1 cellular context compared by ENCODE assay signal in the genomic region with DNA sequence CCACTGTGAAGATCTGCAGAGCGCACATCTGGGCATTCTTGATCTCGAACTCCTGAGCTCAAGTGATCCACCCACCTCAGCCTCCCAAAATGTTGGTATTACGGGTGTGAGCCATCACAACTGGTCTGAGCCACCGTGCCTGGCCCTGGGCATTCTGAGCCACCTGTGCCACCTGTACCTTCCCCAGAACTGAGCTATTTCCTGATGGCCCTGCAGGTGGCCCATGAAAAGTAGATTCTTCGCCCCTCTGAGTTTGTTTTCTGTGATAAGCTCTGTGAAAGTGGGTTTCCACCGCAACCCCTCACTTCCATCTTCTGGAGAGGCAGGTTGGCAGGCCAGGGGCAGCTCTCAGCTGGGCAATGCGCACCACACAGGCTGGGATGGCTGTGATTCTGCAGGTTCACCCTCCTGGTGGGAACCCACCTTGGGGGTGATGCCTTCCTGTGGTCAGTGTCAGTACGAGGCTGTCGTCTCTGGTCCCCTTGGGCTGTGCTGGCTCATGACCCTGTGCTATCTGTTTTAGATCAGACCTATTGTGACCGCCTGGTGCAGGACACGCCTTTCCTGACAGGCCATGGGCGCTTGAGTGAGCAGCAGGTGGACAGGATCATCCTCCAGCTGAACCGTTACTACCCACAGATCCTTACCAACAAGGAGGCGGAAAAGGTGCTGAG.
TF ChIP-seq lines count a peak whose summit lies in the region.

No MANE protein-coding gene starts in this region.

TF ChIP-seq in SK-N-SH treated with all-trans-retinoic acid at 6 μM for 48 hours, 23 proteins besides CTCF, POLR2A, EP300 and RAD21 (continued from another document):
- TF ChIP-seq SNAI2 (CRISPR knock-in tag; IDR thresholded peaks at IDR 0.05) (no peak), CSDC2 (CRISPR knock-in tag; IDR thresholded peaks at IDR 0.05) (no peak), ARNTL (CRISPR knock-in tag; IDR thresholded peaks at IDR 0.05; ENCODE audit: borderline replicate concordance, low read depth) (no peak), ZNF8 (CRISPR knock-in tag; IDR thresholded peaks at IDR 0.05) (no peak), PPARA (CRISPR knock-in tag; IDR thresholded peaks at IDR 0.05; ENCODE audit: borderline replicate concordance) (no peak), ISL1 (CRISPR knock-in tag; IDR thresholded peaks at IDR 0.05) (no peak), TCF4 (CRISPR knock-in tag; IDR thresholded peaks at IDR 0.05; ENCODE audit: borderline replicate concordance) (no peak), ESRRG (CRISPR knock-in tag; IDR thresholded peaks at IDR 0.05) (no peak), OSR1 (CRISPR knock-in tag; IDR thresholded peaks at IDR 0.05) (no peak), RARB (CRISPR knock-in tag; IDR thresholded peaks at IDR 0.05) (no peak), CSRNP3 (CRISPR knock-in tag; IDR thresholded peaks at IDR 0.05) (no peak), ZFP30 (CRISPR knock-in tag; IDR thresholded peaks at IDR 0.05) (no peak), GLIS3 (CRISPR knock-in tag; IDR thresholded peaks at IDR 0.05) (no peak)
- TF ChIP-seq, protein P1, sequence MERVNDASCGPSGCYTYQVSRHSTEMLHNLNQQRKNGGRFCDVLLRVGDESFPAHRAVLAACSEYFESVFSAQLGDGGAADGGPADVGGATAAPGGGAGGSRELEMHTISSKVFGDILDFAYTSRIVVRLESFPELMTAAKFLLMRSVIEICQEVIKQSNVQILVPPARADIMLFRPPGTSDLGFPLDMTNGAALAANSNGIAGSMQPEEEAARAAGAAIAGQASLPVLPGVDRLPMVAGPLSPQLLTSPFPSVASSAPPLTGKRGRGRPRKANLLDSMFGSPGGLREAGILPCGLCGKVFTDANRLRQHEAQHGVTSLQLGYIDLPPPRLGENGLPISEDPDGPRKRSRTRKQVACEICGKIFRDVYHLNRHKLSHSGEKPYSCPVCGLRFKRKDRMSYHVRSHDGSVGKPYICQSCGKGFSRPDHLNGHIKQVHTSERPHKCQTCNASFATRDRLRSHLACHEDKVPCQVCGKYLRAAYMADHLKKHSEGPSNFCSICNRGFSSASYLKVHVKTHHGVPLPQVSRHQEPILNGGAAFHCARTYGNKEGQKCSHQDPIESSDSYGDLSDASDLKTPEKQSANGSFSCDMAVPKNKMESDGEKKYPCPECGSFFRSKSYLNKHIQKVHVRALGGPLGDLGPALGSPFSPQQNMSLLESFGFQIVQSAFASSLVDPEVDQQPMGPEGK (CRISPR knock-in tag; IDR thresholded peaks at IDR 0.05; ENCODE audit: borderline replicate concordance): no peak
- TF ChIP-seq, protein P2, sequence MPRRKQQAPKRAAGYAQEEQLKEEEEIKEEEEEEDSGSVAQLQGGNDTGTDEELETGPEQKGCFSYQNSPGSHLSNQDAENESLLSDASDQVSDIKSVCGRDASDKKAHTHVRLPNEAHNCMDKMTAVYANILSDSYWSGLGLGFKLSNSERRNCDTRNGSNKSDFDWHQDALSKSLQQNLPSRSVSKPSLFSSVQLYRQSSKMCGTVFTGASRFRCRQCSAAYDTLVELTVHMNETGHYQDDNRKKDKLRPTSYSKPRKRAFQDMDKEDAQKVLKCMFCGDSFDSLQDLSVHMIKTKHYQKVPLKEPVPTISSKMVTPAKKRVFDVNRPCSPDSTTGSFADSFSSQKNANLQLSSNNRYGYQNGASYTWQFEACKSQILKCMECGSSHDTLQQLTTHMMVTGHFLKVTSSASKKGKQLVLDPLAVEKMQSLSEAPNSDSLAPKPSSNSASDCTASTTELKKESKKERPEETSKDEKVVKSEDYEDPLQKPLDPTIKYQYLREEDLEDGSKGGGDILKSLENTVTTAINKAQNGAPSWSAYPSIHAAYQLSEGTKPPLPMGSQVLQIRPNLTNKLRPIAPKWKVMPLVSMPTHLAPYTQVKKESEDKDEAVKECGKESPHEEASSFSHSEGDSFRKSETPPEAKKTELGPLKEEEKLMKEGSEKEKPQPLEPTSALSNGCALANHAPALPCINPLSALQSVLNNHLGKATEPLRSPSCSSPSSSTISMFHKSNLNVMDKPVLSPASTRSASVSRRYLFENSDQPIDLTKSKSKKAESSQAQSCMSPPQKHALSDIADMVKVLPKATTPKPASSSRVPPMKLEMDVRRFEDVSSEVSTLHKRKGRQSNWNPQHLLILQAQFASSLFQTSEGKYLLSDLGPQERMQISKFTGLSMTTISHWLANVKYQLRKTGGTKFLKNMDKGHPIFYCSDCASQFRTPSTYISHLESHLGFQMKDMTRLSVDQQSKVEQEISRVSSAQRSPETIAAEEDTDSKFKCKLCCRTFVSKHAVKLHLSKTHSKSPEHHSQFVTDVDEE (CRISPR knock-in tag; IDR thresholded peaks at IDR 0.05): no peak
- TF ChIP-seq, protein P3, sequence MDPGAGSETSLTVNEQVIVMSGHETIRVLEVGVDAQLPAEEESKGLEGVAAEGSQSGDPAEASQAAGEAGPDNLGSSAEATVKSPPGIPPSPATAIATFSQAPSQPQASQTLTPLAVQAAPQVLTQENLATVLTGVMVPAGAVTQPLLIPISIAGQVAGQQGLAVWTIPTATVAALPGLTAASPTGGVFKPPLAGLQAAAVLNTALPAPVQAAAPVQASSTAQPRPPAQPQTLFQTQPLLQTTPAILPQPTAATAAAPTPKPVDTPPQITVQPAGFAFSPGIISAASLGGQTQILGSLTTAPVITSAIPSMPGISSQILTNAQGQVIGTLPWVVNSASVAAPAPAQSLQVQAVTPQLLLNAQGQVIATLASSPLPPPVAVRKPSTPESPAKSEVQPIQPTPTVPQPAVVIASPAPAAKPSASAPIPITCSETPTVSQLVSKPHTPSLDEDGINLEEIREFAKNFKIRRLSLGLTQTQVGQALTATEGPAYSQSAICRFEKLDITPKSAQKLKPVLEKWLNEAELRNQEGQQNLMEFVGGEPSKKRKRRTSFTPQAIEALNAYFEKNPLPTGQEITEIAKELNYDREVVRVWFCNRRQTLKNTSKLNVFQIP (CRISPR knock-in tag; IDR thresholded peaks at IDR 0.05; ENCODE audit: borderline replicate concordance, low read depth): no peak
